8 cellular contexts compared by ENCODE assay signal in genomic region chr1:39105841-39106765, GRCh38.
A peak's percentile ranks its signal among the peaks of the same experiment; 100 is the strongest.
DNase-seq lines count a peak whose midpoint lies in the region; ATAC-seq and TF ChIP-seq lines count a peak whose summit lies in the region.

No MANE protein-coding gene starts in this region.

- peak overlapping the region; percentile 94 for H4K8ac ChIP-seq in neuronal stem cell (ENCODE audit: low read depth, low read length)

- no peaks in the 10 kb centered on the region for H3K9me3 ChIP-seq in neuronal stem cell (replicated peaks in 1 of 2; ENCODE audit: control insufficient read depth in 2 of 2, insufficient read depth in 1 of 2, low read depth in 1 of 2, low read length in 2 of 2)

- H2BK5ac ChIP-seq in neuronal stem cell (ENCODE audit: low read length), result peak overlapping the region; percentile 99

- H3K4me1 ChIP-seq in foreskin keratinocyte (peaks cover 45% of the 10 kb centered on the region), neuronal stem cell (ENCODE audit: control insufficient read depth in 2 of 2, insufficient read depth in 1 of 2, low read depth in 1 of 2, low read length in 2 of 2) (peaks cover 19 to 31% of the 10 kb centered on the region in 2 donors)

- peak overlapping the region; percentile 96 for H3K9ac ChIP-seq in neuronal stem cell (ENCODE audit: low read depth, low read length, poor library complexity)

- no peaks in the 10 kb centered on the region for H3K36me3 ChIP-seq in neuronal stem cell (replicated peaks in 1 of 2; ENCODE audit: control insufficient read depth in 2 of 2, insufficient read depth in 2 of 2, low read length in 2 of 2)

- peak overlapping the region; percentile 18 for H2BK12ac ChIP-seq in neuronal stem cell (ENCODE audit: low read length)

- peak overlapping the region; percentile 99 for H3K18ac ChIP-seq in neuronal stem cell (ENCODE audit: low read length)

- no CpG with 5 or more reads among the region's 39 CpGs for WGBS in neuronal stem cell (ENCODE audit: extremely low coverage in 2 of 2, insufficient read length in 2 of 2, insufficient replicate concordance in 1 of 2), 2 donors

- H3K4me2 ChIP-seq in neuronal stem cell (ENCODE audit: insufficient read depth, low read length, poor library complexity, severe bottlenecking), result peak overlapping the region; percentile 66

- no peak for TF ChIP-seq CTCF in foreskin keratinocyte (conservative IDR thresholded peaks at IDR 0.05)

- peak overlapping the region; percentile 95 for H3K4ac ChIP-seq in neuronal stem cell (ENCODE audit: low read length)

- H3K4me3 ChIP-seq in neuronal stem cell (ENCODE audit: low read length in 2 of 2), result peak overlapping the region; percentile 64 to 94

- peak overlapping the region; percentile 95 for H2AK5ac ChIP-seq in neuronal stem cell (ENCODE audit: low read depth, low read length)

- H3K36me3 Mint-ChIP-seq in activated T-cell treated with anti-CD3 and anti-CD28 coated beads, Interleukin-2, amount 50 U/mL, for 4 hours (ENCODE audit: insufficient read depth), result no peaks in the 10 kb centered on the region

- peak; percentile 24 for ATAC-seq in GM21619 (IDR thresholded peaks at IDR 0.05; ENCODE audit: unreplicated experiment)
- ATAC-seq in activated T-cell treated with anti-CD3 and anti-CD28 coated beads, Interleukin-2, amount 50 U/mL, for 4 hours, result peak; percentile 21 to 35
- peak; percentile 2 for ATAC-seq in foreskin keratinocyte
- ATAC-seq in GM18861 (IDR thresholded peaks at IDR 0.05; ENCODE audit: unreplicated experiment), result no peak

- H3K4me3 Mint-ChIP-seq in activated T-cell treated with anti-CD3 and anti-CD28 coated beads, Interleukin-2, amount 50 U/mL, for 4 hours, result no peak overlapping the region

- peaks cover 2% of the 10 kb centered on the region for H3K27me3 Mint-ChIP-seq in activated T-cell treated with anti-CD3 and anti-CD28 coated beads, Interleukin-2, amount 50 U/mL, for 4 hours (ENCODE audit: low read depth)

- no peaks in the 10 kb centered on the region for H3K27me3 ChIP-seq in foreskin keratinocyte
- no peaks in the 10 kb centered on the region for H3K27me3 ChIP-seq in neuronal stem cell (ENCODE audit: control insufficient read depth in 3 of 3, insufficient read depth in 3 of 3, low read depth in 1 of 3, low read length in 3 of 3)

- peak overlapping the region; percentile 71 for H2BK15ac ChIP-seq in neuronal stem cell (ENCODE audit: low read length)

- H4K91ac ChIP-seq in neuronal stem cell (ENCODE audit: low read depth, low read length, poor library complexity), result no peak overlapping the region

- H3K79me1 ChIP-seq in neuronal stem cell (ENCODE audit: low read depth, low read length), result no peaks in the 10 kb centered on the region

- peak overlapping the region; percentile 84 for H2BK120ac ChIP-seq in neuronal stem cell (ENCODE audit: low read depth, low read length)

- peak overlapping the region; percentile 82 for H3K23ac ChIP-seq in neuronal stem cell (ENCODE audit: low read depth, low read length, poor library complexity)

- H3K27ac ChIP-seq in foreskin keratinocyte (peak overlapping the region; percentile 99), neuronal stem cell (replicated peaks; ENCODE audit: low read length) (peak overlapping the region; percentile 91)

- H3K4me1 Mint-ChIP-seq in activated T-cell treated with anti-CD3 and anti-CD28 coated beads, Interleukin-2, amount 50 U/mL, for 4 hours (ENCODE audit: low read depth), result peaks cover 34% of the 10 kb centered on the region

- DNase-seq in DMS 273 (lab: John Stamatoyannopoulos, UW; ENCODE audit: unreplicated experiment) (peak; percentile 100), NCI-H2196 (lab: John Stamatoyannopoulos, UW; ENCODE audit: unreplicated experiment) (peak; percentile 17), foreskin keratinocyte (no peak), neuronal stem cell (ENCODE audit: low spot score) (no peak), cerebellar nuclear complex (lab: John Stamatoyannopoulos, UW) (no peak)
- peak; percentile 45 for DNase-seq in activated T-cell treated with anti-CD3 and anti-CD28 coated beads, Interleukin-2, amount 50 U/mL, for 4 hours

- peak overlapping the region; percentile 86 for H2AFZ ChIP-seq in neuronal stem cell (ENCODE audit: low read length)

- H3K9me3 Mint-ChIP-seq in activated T-cell treated with anti-CD3 and anti-CD28 coated beads, Interleukin-2, amount 50 U/mL, for 4 hours, result no peaks in the 10 kb centered on the region

- peak overlapping the region; percentile 86 for H3K14ac ChIP-seq in neuronal stem cell (ENCODE audit: low read length)

Comparison
In these comparisons a context has a peak if more than half of its experiments do, and no peak if none do; other contexts are left out.
1. DNase-seq: peak in DMS 273 (single experiment), NCI-H2196 (single experiment) and activated T-cell treated with anti-CD3 and anti-CD28 coated beads, Interleukin-2, amount 50 U/mL, for 4 hours (single experiment); none in foreskin keratinocyte (0 of 2), neuronal stem cell (single experiment) and cerebellar nuclear complex (0 of 2).